Comparison of ENCODE assay signal across 19 cellular contexts in the genomic region with DNA sequence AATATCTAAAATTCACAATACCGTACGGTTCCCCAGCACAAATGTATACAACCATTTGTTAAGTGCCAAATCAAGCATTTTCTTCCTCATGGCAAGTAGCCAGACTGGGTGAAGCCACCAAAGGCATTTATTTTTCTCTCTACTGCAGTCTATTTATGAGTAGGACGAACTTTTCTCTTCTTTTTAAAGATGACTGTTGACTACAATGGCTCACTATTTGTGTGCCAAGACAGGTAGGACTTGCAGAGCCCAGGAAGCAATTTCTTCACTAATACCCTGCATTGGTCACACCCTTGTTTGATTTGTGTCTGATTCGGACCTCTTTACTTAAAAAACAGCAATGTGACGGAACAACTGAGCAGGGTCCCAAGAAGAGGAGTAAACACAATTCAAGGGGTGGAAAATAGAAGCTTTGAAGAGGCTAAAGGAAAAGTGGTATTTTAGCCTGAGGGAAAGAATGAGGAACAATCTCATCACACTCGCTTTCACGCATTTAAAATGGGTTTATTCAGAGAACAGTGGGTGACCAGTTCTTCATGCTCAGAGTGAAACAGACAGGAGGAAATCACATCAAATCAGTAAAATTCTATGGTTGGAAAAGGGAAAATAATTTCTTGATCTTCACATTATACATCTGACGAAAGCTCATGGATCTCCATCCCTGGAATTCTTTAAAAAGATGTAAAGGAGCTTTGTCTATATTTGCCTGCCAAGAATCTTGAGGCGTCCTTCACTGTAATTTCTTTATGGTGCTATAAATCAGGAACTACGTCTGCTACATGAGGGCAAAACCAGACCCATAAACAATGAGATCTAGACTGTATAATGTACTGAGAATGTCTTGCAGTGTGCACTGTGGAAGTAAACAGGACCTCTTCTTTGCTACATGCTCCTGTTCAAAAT.
DNase-seq lines count a peak whose midpoint lies in the region; ATAC-seq, FAIRE-seq and TF ChIP-seq lines count a peak whose summit lies in the region.
"Had no signal": no experiment of that assay in that cellular context is flagged by ENCODE, and none has a peak within 500 bp of the region (broad histone marks: within the 10 kb centered on the region; RNA-seq: fewer than 3 reads in every experiment).

No MANE protein-coding gene starts in this region.

- DNase-seq in DMS53 (lab: John Stamatoyannopoulos, UW) = peak; percentile 19
- DNase-seq in DMS53 treated with DMSO at 0.1 percent for 48 hours (lab: John Stamatoyannopoulos, UW; ENCODE audit: unreplicated experiment) = no peak
- DNase-seq in WTC11 (ENCODE audit: low spot score) = no peak
- peak; percentile 13 for DNase-seq in kidney tubule cell (ENCODE audit: low spot score)
- DNase-seq in small intestine = peak; percentile 20
- no peak for DNase-seq in HuH-7 (ENCODE audit: low spot score)
- DNase-seq in left lobe of liver (ENCODE audit: low spot score) = no peak
- no peak for DNase-seq in NK-92 treated with Interleukin-12 subunit alpha and Interleukin-12 subunit beta, amount 100 ng/mL, for 24 hours (lab: John Stamatoyannopoulos, UW)
- DNase-seq: BE2C; CD4-positive, alpha-beta T cell; DMS79; KBM-7; MG63; NCI-H1092; NCI-H1694 treated with DMSO at 0.1 percent for 48 hours; NCI-H526 treated with DMSO at 0.1 percent for 48 hours; RPMI8226; SIG-M5 had no signal

- H3K36me3 ChIP-seq in small intestine (ENCODE audit: control insufficient read depth in 2 of 2, insufficient read depth in 2 of 2, low read length in 2 of 2) = no peaks in the 10 kb centered on the region
- H3K36me3 ChIP-seq: BE2C, MG63 had no signal

- no peak overlapping the region for H3K27ac Mint-ChIP-seq in WTC11
- H3K27ac Mint-ChIP-seq: CD4-positive, alpha-beta T cell had no signal

- no peak for TF ChIP-seq CTCF in WTC11 (IDR thresholded peaks at IDR 0.05)

- H3K27me3 ChIP-seq in small intestine (ENCODE audit: control insufficient read depth in 2 of 2, insufficient read depth in 2 of 2, low read length in 2 of 2) = no peaks in the 10 kb centered on the region
- H3K27me3 ChIP-seq: MG63 had no signal

- H3K9me3 ChIP-seq in small intestine (ENCODE audit: control insufficient read depth, low read depth) = no peaks in the 10 kb centered on the region
- H3K9me3 ChIP-seq: BE2C, MG63 had no signal

- peaks cover 12% of the 10 kb centered on the region for H3K4me1 Mint-ChIP-seq in WTC11

- peaks cover 16% of the 10 kb centered on the region for H3K36me3 Mint-ChIP-seq in WTC11

- peaks cover 8% of the 10 kb centered on the region for H3K9me3 Mint-ChIP-seq in WTC11
- H3K9me3 Mint-ChIP-seq: CD4-positive, alpha-beta T cell had no signal

- 56 to 65% (median 63%) methylated on average over 10 of the region's 10 CpGs for WGBS in small intestine, 3 donors

- H3K4me3 ChIP-seq in small intestine (ENCODE audit: low read depth in 1 of 2, low read length in 2 of 2) = no peak overlapping the region
- H3K4me3 ChIP-seq: MG63 had no signal

- H3K4me3 Mint-ChIP-seq in WTC11 = no peak overlapping the region
- H3K4me3 Mint-ChIP-seq: CD4-positive, alpha-beta T cell had no signal

- H3K27me3 Mint-ChIP-seq in WTC11 (ENCODE audit: low read depth) = no peaks in the 10 kb centered on the region; the same call in 1 of the 2 replicates

- no peak for FAIRE-seq in small intestine (lab: Jason Lieb, UNC)

- POLR2A ChIA-PET in WTC11 (lab: Charles Lee) = no interaction called here

- peak; percentile 36 for ATAC-seq in WTC11
- no peak for ATAC-seq in left lobe of liver

- no peak overlapping the region for H3K27ac ChIP-seq in small intestine (ENCODE audit: low read depth in 1 of 2, low read length in 1 of 2)
- H3K27ac ChIP-seq: 22Rv1 had no signal

- CTCF ChIA-PET in WTC11 (lab: Charles Lee) = no interaction called here

- H3K4me1 ChIP-seq in small intestine (ENCODE audit: control insufficient read depth in 2 of 2, insufficient read depth in 1 of 2, low read depth in 1 of 2, low read length in 1 of 2) = peaks cover 0 to 7% of the 10 kb centered on the region in 2 donors
- H3K4me1 ChIP-seq: BE2C had no signal

TF ChIP-seq in WTC11, 78 proteins besides CTCF, POLR2A, EP300 and RAD21 (continues in another document):
- TF ChIP-seq TEAD1 (CRISPR knock-in tag; IDR thresholded peaks at IDR 0.05) (no peak), SP1 (CRISPR knock-in tag; conservative IDR thresholded peaks at IDR 0.05) (no peak), TEAD4 (CRISPR knock-in tag; IDR thresholded peaks at IDR 0.05) (no peak), KAT7 (CRISPR knock-in tag; IDR thresholded peaks at IDR 0.05; ENCODE audit: borderline replicate concordance) (no peak), FOXP1 (CRISPR knock-in tag; IDR thresholded peaks at IDR 0.05; ENCODE audit: borderline replicate concordance) (no peak), MYBL2 (CRISPR knock-in tag; IDR thresholded peaks at IDR 0.05) (no peak), ZNF121 (CRISPR knock-in tag; IDR thresholded peaks at IDR 0.05) (no peak), PRRX2 (CRISPR knock-in tag; IDR thresholded peaks at IDR 0.05) (no peak), STAT6 (CRISPR knock-in tag; conservative IDR thresholded peaks at IDR 0.05; ENCODE audit: low read depth) (no peak), ELF4 (CRISPR knock-in tag; IDR thresholded peaks at IDR 0.05; ENCODE audit: low read depth) (no peak), ZNF423 (CRISPR knock-in tag; IDR thresholded peaks at IDR 0.05) (no peak), CREB1 (CRISPR knock-in tag; IDR thresholded peaks at IDR 0.05) (no peak), NFE2L1 (CRISPR knock-in tag; IDR thresholded peaks at IDR 0.05) (no peak), FOXK1 (CRISPR knock-in tag; IDR thresholded peaks at IDR 0.05) (no peak), ZNF532 (CRISPR knock-in tag; IDR thresholded peaks at IDR 0.05; ENCODE audit: borderline replicate concordance) (no peak)
- TF ChIP-seq, protein P1, sequence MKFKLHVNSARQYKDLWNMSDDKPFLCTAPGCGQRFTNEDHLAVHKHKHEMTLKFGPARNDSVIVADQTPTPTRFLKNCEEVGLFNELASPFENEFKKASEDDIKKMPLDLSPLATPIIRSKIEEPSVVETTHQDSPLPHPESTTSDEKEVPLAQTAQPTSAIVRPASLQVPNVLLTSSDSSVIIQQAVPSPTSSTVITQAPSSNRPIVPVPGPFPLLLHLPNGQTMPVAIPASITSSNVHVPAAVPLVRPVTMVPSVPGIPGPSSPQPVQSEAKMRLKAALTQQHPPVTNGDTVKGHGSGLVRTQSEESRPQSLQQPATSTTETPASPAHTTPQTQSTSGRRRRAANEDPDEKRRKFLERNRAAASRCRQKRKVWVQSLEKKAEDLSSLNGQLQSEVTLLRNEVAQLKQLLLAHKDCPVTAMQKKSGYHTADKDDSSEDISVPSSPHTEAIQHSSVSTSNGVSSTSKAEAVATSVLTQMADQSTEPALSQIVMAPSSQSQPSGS (CRISPR knock-in tag; IDR thresholded peaks at IDR 0.05; ENCODE audit: borderline replicate concordance, low read depth) = no peak
- TF ChIP-seq, protein P2, sequence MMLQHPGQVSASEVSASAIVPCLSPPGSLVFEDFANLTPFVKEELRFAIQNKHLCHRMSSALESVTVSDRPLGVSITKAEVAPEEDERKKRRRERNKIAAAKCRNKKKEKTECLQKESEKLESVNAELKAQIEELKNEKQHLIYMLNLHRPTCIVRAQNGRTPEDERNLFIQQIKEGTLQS (CRISPR knock-in tag; conservative IDR thresholded peaks at IDR 0.05) = no peak

Comparison
In these comparisons a context has a peak if more than half of its experiments do, and no peak if none do; other contexts are left out.
1. DNase-seq: peak in DMS53 (single experiment), kidney tubule cell (single experiment) and small intestine (single experiment); none in DMS53 treated with DMSO at 0.1 percent for 48 hours (single experiment), WTC11 (single experiment), HuH-7 (single experiment), left lobe of liver (single experiment) and NK-92 treated with Interleukin-12 subunit alpha and Interleukin-12 subunit beta, amount 100 ng/mL, for 24 hours (single experiment).